In the genomic region with DNA sequence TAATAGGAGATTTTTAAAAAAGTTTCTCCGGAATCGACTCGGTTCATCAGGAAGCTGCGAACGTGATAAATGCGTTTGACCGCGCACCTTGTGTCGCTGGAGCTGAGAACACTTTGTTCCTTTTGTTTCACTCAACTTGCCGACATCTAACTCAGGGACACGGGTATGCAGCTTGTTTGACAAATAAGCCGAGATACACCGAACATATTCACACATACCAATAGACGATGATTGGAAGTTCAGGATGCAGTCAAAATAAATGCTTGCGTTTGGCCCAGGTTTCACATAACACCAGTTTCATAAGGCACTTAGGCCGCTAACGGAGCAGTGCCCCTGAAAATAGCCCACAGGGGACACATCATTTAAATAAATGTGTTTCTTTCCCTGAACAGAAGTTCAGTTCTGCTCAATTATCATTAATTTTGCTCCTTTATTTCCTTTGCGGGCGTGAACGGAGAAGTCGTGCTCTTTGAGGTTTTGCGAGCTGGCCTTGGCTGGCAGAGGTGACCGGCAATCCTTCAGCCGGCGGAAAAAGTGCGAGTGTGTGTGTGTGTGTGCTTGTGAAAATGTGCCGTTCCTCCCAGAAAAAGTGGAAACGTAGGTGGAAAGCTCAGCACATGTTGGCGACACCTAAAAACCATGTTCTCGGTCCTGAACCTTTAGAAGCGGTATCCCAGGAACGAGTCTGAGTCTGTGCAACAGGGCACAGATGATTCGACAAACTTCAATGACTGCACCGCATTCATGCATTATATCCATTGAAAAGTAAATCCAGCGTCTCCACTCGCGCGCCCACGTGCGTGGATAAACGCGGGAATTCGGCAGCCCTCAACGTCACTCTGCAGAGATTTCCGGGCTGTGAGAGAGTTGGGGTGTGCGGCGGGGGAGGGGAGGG, we compare ENCODE assay signal across 9 cellular contexts. TPM values are rescaled to one million over a fixed set of nuclear protein-coding genes. Genes with fewer than 3 reads are reported as not detected.
DNase-seq lines count a peak whose midpoint lies in the region; ATAC-seq and TF ChIP-seq lines count a peak whose summit lies in the region.
"Had no signal": no experiment of that assay in that cellular context is flagged by ENCODE, and none has a peak within 500 bp of the region (broad histone marks: within the 10 kb centered on the region; RNA-seq: fewer than 3 reads in every experiment).

No MANE protein-coding gene starts in this region.

- H3K4ac ChIP-seq in mesendoderm (ENCODE audit: low read depth, low read length), result no peak overlapping the region

- ATAC-seq in GM21360 (IDR thresholded peaks at IDR 0.05; ENCODE audit: unreplicated experiment) (no peak), HG02642 (IDR thresholded peaks at IDR 0.05; ENCODE audit: poor library complexity, unreplicated experiment) (no peak), HG02798 (IDR thresholded peaks at IDR 0.05; ENCODE audit: poor library complexity, unreplicated experiment) (no peak)

- TF ChIP-seq CTCF in ascending aorta (IDR thresholded peaks at IDR 0.05), result no peak

- no peak overlapping the region for H2BK5ac ChIP-seq in mesendoderm (ENCODE audit: low read length)

- H3K23ac ChIP-seq in mesendoderm (ENCODE audit: low read length), result no peak overlapping the region

- H4K8ac ChIP-seq in mesendoderm (ENCODE audit: low read depth, low read length), result no peak overlapping the region

- no peaks in the 10 kb centered on the region for H3K79me1 ChIP-seq in mesendoderm (ENCODE audit: low read length)

- H2BK15ac ChIP-seq in mesendoderm (replicated peaks; ENCODE audit: low read depth), result no peak overlapping the region

- DNase-seq in stimulated activated CD4-positive, alpha-beta T cell treated with anti-CD3 and anti-CD28 coated beads, Interleukin-15, amount 100 ng/mL, for 24 hours, result peak; percentile 7
- DNase-seq in stimulated activated CD4-positive, alpha-beta T cell treated with anti-CD3 and anti-CD28 coated beads, Interleukin-4, amount 100 ng/mL, for 4 hours, result no peak
- DNase-seq in ascending aorta (ENCODE audit: low spot score in 2 of 2) (no peak), mesendoderm (peak; percentile 51), activated gamma-delta T cell treated with Interleukin-2 at 50 U/mL for 16 hours (no peak)

- no peak overlapping the region for H4K5ac ChIP-seq in mesendoderm (ENCODE audit: low read length)

- no peak overlapping the region for H2AK5ac ChIP-seq in mesendoderm (ENCODE audit: low read length)

- H3K56ac ChIP-seq in mesendoderm (ENCODE audit: low read length), result peak overlapping the region; percentile 76

- H3K27me3 ChIP-seq in ascending aorta, result no peaks in the 10 kb centered on the region
- peaks cover 17% of the 10 kb centered on the region for H3K27me3 ChIP-seq in mesendoderm (ENCODE audit: insufficient read depth, low read length, poor library complexity)

- H3K9me3 ChIP-seq in ascending aorta, result no peaks in the 10 kb centered on the region

- H3K18ac ChIP-seq in mesendoderm (ENCODE audit: low read length), result no peak overlapping the region

- peak overlapping the region; percentile 45 for H3K9ac ChIP-seq in mesendoderm (ENCODE audit: low read length)

- intact Hi-C loops in ascending aorta (cut with DNase I), result loop anchor here (10.0 kb wide), 1 partner anchor 1552 kb away; no protein-coding TSS in a partner anchor

- no peaks in the 10 kb centered on the region for H3K79me2 ChIP-seq in mesendoderm (ENCODE audit: control insufficient read depth, insufficient read depth, low read length)

- no CpG with 5 or more reads among the region's 47 CpGs for WGBS in mesendoderm (ENCODE audit: extremely low coverage, insufficient coverage, low lambda C conversion rate)

- H3K4me2 ChIP-seq in mesendoderm (ENCODE audit: low read length), result peak overlapping the region; percentile 99

- H3K4me3 ChIP-seq in ascending aorta (peak overlapping the region; percentile 54 to 63), mesendoderm (ENCODE audit: low read length) (peak overlapping the region; percentile 26)

- H2BK120ac ChIP-seq in mesendoderm (ENCODE audit: low read depth, low read length), result no peak overlapping the region

- H3K36me3 ChIP-seq in ascending aorta, result no peaks in the 10 kb centered on the region
- H3K36me3 ChIP-seq in mesendoderm (ENCODE audit: control insufficient read depth, insufficient read depth, low read length), result no peaks in the 10 kb centered on the region

- H3K4me1 ChIP-seq in ascending aorta (peaks cover 0 to 12% of the 10 kb centered on the region in 2 donors), mesendoderm (ENCODE audit: control insufficient read depth, low read depth, low read length) (peaks cover 8% of the 10 kb centered on the region)

- H3K27ac ChIP-seq in ascending aorta (no peak overlapping the region), mesendoderm (ENCODE audit: low read depth, low read length) (no peak overlapping the region)

RNA-seq across cellular contexts. Expression of a gene that starts 0.7 kb away (rescaled TPM):
- 23.6 TPM for total RNA-seq in ascending aorta
- 0.86 TPM for polyA plus RNA-seq in mesendoderm (2013, experiment 1 of 2)
- polyA plus RNA-seq in mesendoderm (2013, experiment 2 of 2), result 0.78 TPM
- total RNA-seq: osteoblast had no signal

Comparison
In these comparisons a context has a peak if more than half of its experiments do, and no peak if none do; other contexts are left out.
1. DNase-seq: peak in stimulated activated CD4-positive, alpha-beta T cell treated with anti-CD3 and anti-CD28 coated beads, Interleukin-15, amount 100 ng/mL, for 24 hours (single experiment) and mesendoderm (single experiment); none in stimulated activated CD4-positive, alpha-beta T cell treated with anti-CD3 and anti-CD28 coated beads, Interleukin-4, amount 100 ng/mL, for 4 hours (0 of 2), ascending aorta (0 of 2) and activated gamma-delta T cell treated with Interleukin-2 at 50 U/mL for 16 hours (single experiment).